ENCODE assay signal across 17 cellular contexts in genomic region chr10:69876286-69876685, GRCh38.
DNase-seq lines count a peak whose midpoint lies in the region; ATAC-seq and TF ChIP-seq lines count a peak whose summit lies in the region.
"Had no signal": no experiment of that assay in that cellular context is flagged by ENCODE, and none has a peak within 500 bp of the region (broad histone marks: within the 10 kb centered on the region; RNA-seq: fewer than 3 reads in every experiment).

No MANE protein-coding gene starts in this region.

- H3K9ac ChIP-seq in HUES6 (ENCODE audit: low read length), result peak overlapping the region; percentile 30
- no peak overlapping the region for H3K9ac ChIP-seq in endodermal cell (ENCODE audit: extremely low read depth, low read length, poor library complexity, severe bottlenecking)
- H3K9ac ChIP-seq in neuronal stem cell (ENCODE audit: low read depth, low read length, poor library complexity), result no peak overlapping the region

- H3K27me3 Mint-ChIP-seq in GM23338 (ENCODE audit: insufficient read depth, low read depth, poor library complexity) (peaks cover 17% of the 10 kb centered on the region), endodermal cell (ENCODE audit: insufficient read depth) (no peaks in the 10 kb centered on the region)

- H3K9me3 Mint-ChIP-seq in GM23338 (no peaks in the 10 kb centered on the region), endodermal cell (no peaks in the 10 kb centered on the region)
- H3K9me3 Mint-ChIP-seq: CD4-positive, alpha-beta memory T cell; HFFc6 had no signal

- peak overlapping the region; percentile 48; the same call in 1 of the 2 replicates for H3K27ac Mint-ChIP-seq in GM23338
- H3K27ac Mint-ChIP-seq in endodermal cell, result peak overlapping the region; percentile 87
- H3K27ac Mint-ChIP-seq: CD4-positive, alpha-beta memory T cell; HFFc6 had no signal

- peak overlapping the region; percentile 55 for H3K18ac ChIP-seq in neuronal stem cell (ENCODE audit: low read length)

- H3K79me1 ChIP-seq in neuronal stem cell (ENCODE audit: low read depth, low read length), result no peaks in the 10 kb centered on the region

- H2BK12ac ChIP-seq in neuronal stem cell (ENCODE audit: low read length), result no peak overlapping the region

- no peak for TF ChIP-seq CTCF in GM23338 (conservative IDR thresholded peaks at IDR 0.05; ENCODE audit: low read depth in 2 of 2)
- TF ChIP-seq CTCF in endodermal cell (conservative IDR thresholded peaks at IDR 0.05), result no peak

- H3K27me3 ChIP-seq in GM23338 (ENCODE audit: insufficient read depth), result no peaks in the 10 kb centered on the region
- no peaks in the 10 kb centered on the region for H3K27me3 ChIP-seq in HUES6 (ENCODE audit: control insufficient read depth, insufficient read depth, low read length)
- H3K27me3 ChIP-seq in endodermal cell (ENCODE audit: control insufficient read depth, insufficient read depth, low read length, poor library complexity, severe bottlenecking), result no peaks in the 10 kb centered on the region
- no peaks in the 10 kb centered on the region for H3K27me3 ChIP-seq in neuronal stem cell (ENCODE audit: control insufficient read depth in 3 of 3, insufficient read depth in 3 of 3, low read depth in 1 of 3, low read length in 3 of 3)

- no peak overlapping the region for H3K4ac ChIP-seq in neuronal stem cell (ENCODE audit: low read length)

- H3K27ac ChIP-seq in GM23338 (ENCODE audit: low read depth) (no peak overlapping the region), HUES6 (ENCODE audit: low read depth, low read length) (peak overlapping the region; percentile 5; the same call in 1 of the 2 replicates), endodermal cell (ENCODE audit: low read depth, low read length) (no peak overlapping the region), neuronal stem cell (replicated peaks; ENCODE audit: low read length) (no peak overlapping the region)
- H3K27ac ChIP-seq: A549 had no signal

- H2AK5ac ChIP-seq in neuronal stem cell (ENCODE audit: low read depth, low read length), result peak overlapping the region; percentile 64

- H3K23ac ChIP-seq in neuronal stem cell (ENCODE audit: low read depth, low read length, poor library complexity), result no peak overlapping the region

- DNase-seq in GM23338 (ENCODE audit: low spot score), result no peak
- no peak for DNase-seq in endodermal cell
- DNase-seq in neuronal stem cell (ENCODE audit: low spot score), result no peak
- no peak for DNase-seq in HPDE6-E6E7 (ENCODE audit: extremely low spot score)
- DNase-seq in NCI-H774 (lab: John Stamatoyannopoulos, UW), result no peak
- DNase-seq: 8988T; Calu3; CD4-positive, alpha-beta memory T cell; COR-L47; DMS53; DMS79 treated with DMSO at 0.1 percent for 48 hours; GF-D8; HFFc6 had no signal

- no peak overlapping the region for H2BK120ac ChIP-seq in neuronal stem cell (ENCODE audit: low read depth, low read length)

- peaks cover 72% of the 10 kb centered on the region for H3K4me1 Mint-ChIP-seq in GM23338
- peaks cover 56% of the 10 kb centered on the region for H3K4me1 Mint-ChIP-seq in endodermal cell
- H3K4me1 Mint-ChIP-seq: CD4-positive, alpha-beta memory T cell had no signal

- no peak overlapping the region for H4K8ac ChIP-seq in neuronal stem cell (ENCODE audit: low read depth, low read length)

- WGBS in endodermal cell (ENCODE audit: insufficient coverage in 1 of 2, insufficient read length in 1 of 2), 2 experiments, result 85 to 86% methylated on average over 6 to 8 of the region's 8 CpGs
- no CpG with 5 or more reads among the region's 8 CpGs for WGBS in neuronal stem cell (ENCODE audit: extremely low coverage in 2 of 2, insufficient read length in 2 of 2, insufficient replicate concordance in 1 of 2), 2 donors

- H3K14ac ChIP-seq in neuronal stem cell (ENCODE audit: low read length), result no peak overlapping the region

- H3K4me3 Mint-ChIP-seq in GM23338 (no peak overlapping the region), endodermal cell (no peak overlapping the region)
- H3K4me3 Mint-ChIP-seq: CD4-positive, alpha-beta memory T cell; HFFc6 had no signal

- H3K4me3 ChIP-seq in GM23338 (no peak overlapping the region), HUES6 (ENCODE audit: low read depth, low read length) (no peak overlapping the region), endodermal cell (ENCODE audit: low read length) (no peak overlapping the region), neuronal stem cell (ENCODE audit: low read length in 2 of 2) (no peak overlapping the region)
- H3K4me3 ChIP-seq: A549, HAP-1 had no signal

- H3K4me2 ChIP-seq in GM23338, result no peak overlapping the region; the same call in 1 of the 2 replicates
- no peak overlapping the region for H3K4me2 ChIP-seq in neuronal stem cell (ENCODE audit: insufficient read depth, low read length, poor library complexity, severe bottlenecking)
- H3K4me2 ChIP-seq: A549 had no signal

- H3K4me1 ChIP-seq in GM23338 (ENCODE audit: insufficient read depth) (peaks cover 34% of the 10 kb centered on the region), HUES6 (ENCODE audit: control insufficient read depth, insufficient read depth, low read length) (peaks cover 64% of the 10 kb centered on the region), endodermal cell (ENCODE audit: control insufficient read depth, insufficient read depth, low read length) (peaks cover 24% of the 10 kb centered on the region), neuronal stem cell (ENCODE audit: control insufficient read depth in 2 of 2, insufficient read depth in 1 of 2, low read depth in 1 of 2, low read length in 2 of 2) (peaks cover 21 to 43% of the 10 kb centered on the region in 2 donors)

- no peaks in the 10 kb centered on the region for H3K79me2 ChIP-seq in GM23338 (replicated peaks; ENCODE audit: insufficient read depth)

- no peak overlapping the region for H4K91ac ChIP-seq in neuronal stem cell (ENCODE audit: low read depth, low read length, poor library complexity)

- ATAC-seq in GM23338 (no peak), GM18868 (IDR thresholded peaks at IDR 0.05; ENCODE audit: unreplicated experiment) (no peak)
- ATAC-seq: A549 had no signal

- no peaks in the 10 kb centered on the region for H3K9me2 ChIP-seq in GM23338 (ENCODE audit: insufficient read depth)

- no peaks in the 10 kb centered on the region for H4K20me1 ChIP-seq in GM23338 (replicated peaks; ENCODE audit: insufficient read depth)

- H2BK15ac ChIP-seq in neuronal stem cell (ENCODE audit: low read length), result no peak overlapping the region

- no peak overlapping the region for H2BK5ac ChIP-seq in neuronal stem cell (ENCODE audit: low read length)

- H3K36me3 ChIP-seq in GM23338 (ENCODE audit: insufficient read depth) (no peaks in the 10 kb centered on the region), HUES6 (ENCODE audit: control insufficient read depth, insufficient read depth, low read length) (no peaks in the 10 kb centered on the region), endodermal cell (ENCODE audit: control insufficient read depth, insufficient read depth, low read length) (no peaks in the 10 kb centered on the region), neuronal stem cell (replicated peaks in 1 of 2; ENCODE audit: control insufficient read depth in 2 of 2, insufficient read depth in 2 of 2, low read length in 2 of 2) (no peaks in the 10 kb centered on the region)
- H3K36me3 ChIP-seq: HAP-1 had no signal

- no peak overlapping the region for H2AFZ ChIP-seq in GM23338
- no peak overlapping the region for H2AFZ ChIP-seq in neuronal stem cell (ENCODE audit: low read length)

- no peaks in the 10 kb centered on the region for H3F3A ChIP-seq in GM23338 (replicated peaks; ENCODE audit: low read depth)

- H3K9me3 ChIP-seq in HUES6 (ENCODE audit: control insufficient read depth, insufficient read depth, low read depth, low read length) (no peaks in the 10 kb centered on the region), endodermal cell (ENCODE audit: control insufficient read depth, low read length) (no peaks in the 10 kb centered on the region), neuronal stem cell (replicated peaks in 1 of 2; ENCODE audit: control insufficient read depth in 2 of 2, insufficient read depth in 1 of 2, low read depth in 1 of 2, low read length in 2 of 2) (no peaks in the 10 kb centered on the region)
- H3K9me3 ChIP-seq: A549, HAP-1 had no signal

- H3K36me3 Mint-ChIP-seq in GM23338 (ENCODE audit: low read depth) (no peaks in the 10 kb centered on the region), endodermal cell (ENCODE audit: low read depth) (no peaks in the 10 kb centered on the region)
- H3K36me3 Mint-ChIP-seq: CD4-positive, alpha-beta memory T cell had no signal

TF ChIP-seq in GM23338, 12 proteins besides CTCF, POLR2A, EP300 and RAD21 (continues in another document):
- no peak for TF ChIP-seq ZNF114 (CRISPR knock-in tag; IDR thresholded peaks at IDR 0.05)
- no peak for TF ChIP-seq JUNB (IDR thresholded peaks at IDR 0.05; ENCODE audit: unreplicated experiment)
- no peak for TF ChIP-seq EZH2 (IDR thresholded peaks at IDR 0.05; ENCODE audit: low read depth, unreplicated experiment)
